ENCODE assay signal across 16 cellular contexts in the genomic region with DNA sequence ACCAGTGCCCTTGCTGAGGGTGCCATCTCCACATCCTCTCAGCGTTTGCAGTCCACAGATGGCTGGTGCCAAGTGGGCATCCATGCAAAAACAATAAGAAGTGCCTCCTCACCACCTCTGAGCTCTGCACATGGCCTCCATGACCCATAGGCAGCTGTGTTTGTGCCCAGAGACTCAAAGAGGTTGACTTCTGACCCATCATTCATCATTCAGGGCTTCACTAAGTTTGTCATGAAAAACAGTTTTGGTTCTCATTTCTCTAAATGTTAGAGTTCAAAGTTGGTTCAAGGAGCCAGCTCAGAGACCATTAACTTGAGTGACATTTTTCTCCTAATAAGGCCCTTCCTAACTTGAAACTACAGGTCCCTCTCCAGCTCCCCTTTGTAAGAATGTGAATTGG.
A peak's percentile ranks its signal among the peaks of the same experiment; 100 is the strongest.
DNase-seq lines count a peak whose midpoint lies in the region; ATAC-seq and TF ChIP-seq lines count a peak whose summit lies in the region.
"Had no signal": no experiment of that assay in that cellular context is flagged by ENCODE, and none has a peak within 500 bp of the region (broad histone marks: within the 10 kb centered on the region; RNA-seq: fewer than 3 reads in every experiment).

No MANE protein-coding gene starts in this region.

- ATAC-seq in GM21786 (IDR thresholded peaks at IDR 0.05; ENCODE audit: unreplicated experiment) (peak; percentile 64), HG02981 (IDR thresholded peaks at IDR 0.05; ENCODE audit: unreplicated experiment) (no peak)
- ATAC-seq in activated CD4-positive, alpha-beta T cell treated with anti-CD3 and anti-CD28 coated beads for 36 hours, result no peak
- ATAC-seq: HCT116 had no signal

- DNase-seq in left kidney (ENCODE audit: low read depth, low spot score) (peak; percentile 57), progenitor cell of endocrine pancreas (ENCODE audit: low spot score, unreplicated experiment) (no peak), endothelial cell (ENCODE audit: low spot score) (no peak)
- DNase-seq in activated CD4-positive, alpha-beta T cell treated with anti-CD3 and anti-CD28 coated beads for 36 hours, result no peak
- DNase-seq: 8988T; AML-193; Caco-2; CD8-positive, alpha-beta memory T cell; DND-41; GDM1; IMR-90 had no signal

- no peaks in the 10 kb centered on the region for H3K9me3 ChIP-seq in OCI-LY3 (ENCODE audit: insufficient read depth, low read length)
- H3K9me3 ChIP-seq: BLaER1, Caco-2 had no signal

- H3K36me3 ChIP-seq in OCI-LY3 (replicated peaks; ENCODE audit: low read depth, low read length), result no peaks in the 10 kb centered on the region
- H3K36me3 ChIP-seq: BLaER1 had no signal

- peak overlapping the region; percentile 35 for H3K4me2 ChIP-seq in OCI-LY3 (ENCODE audit: low read length)
- H3K4me2 ChIP-seq: BLaER1 had no signal

- CTCF ChIA-PET in activated CD4-positive, alpha-beta T cell treated with anti-CD3 and anti-CD28 coated beads for 36 hours (lab: Charles Lee), result no interaction called here

- H3K4me1 Mint-ChIP-seq in progenitor cell of endocrine pancreas (ENCODE audit: low read depth) (peaks cover 10% of the 10 kb centered on the region), endothelial cell (ENCODE audit: unreplicated experiment) (no peaks in the 10 kb centered on the region)
- H3K4me1 Mint-ChIP-seq in activated CD4-positive, alpha-beta T cell treated with anti-CD3 and anti-CD28 coated beads for 36 hours, result no peaks in the 10 kb centered on the region
- H3K4me1 Mint-ChIP-seq: CD8-positive, alpha-beta memory T cell had no signal

- no peak overlapping the region for H3K4me3 ChIP-seq in OCI-LY3 (ENCODE audit: low read length)
- H3K4me3 ChIP-seq: BLaER1 had no signal

- H3K36me3 Mint-ChIP-seq in progenitor cell of endocrine pancreas (ENCODE audit: insufficient read depth), result no peaks in the 10 kb centered on the region
- H3K36me3 Mint-ChIP-seq in activated CD4-positive, alpha-beta T cell treated with anti-CD3 and anti-CD28 coated beads for 36 hours (ENCODE audit: low read depth), result no peaks in the 10 kb centered on the region
- H3K36me3 Mint-ChIP-seq in endothelial cell (ENCODE audit: low read depth, unreplicated experiment), result no peaks in the 10 kb centered on the region
- H3K36me3 Mint-ChIP-seq: CD8-positive, alpha-beta memory T cell had no signal

- H3K4me1 ChIP-seq in OCI-LY3 (ENCODE audit: low read length), result peaks cover 19% of the 10 kb centered on the region
- H3K4me1 ChIP-seq: BLaER1, Caco-2 had no signal

- H3K27ac Mint-ChIP-seq in progenitor cell of endocrine pancreas, result peak overlapping the region; percentile 22
- no peak overlapping the region for H3K27ac Mint-ChIP-seq in activated CD4-positive, alpha-beta T cell treated with anti-CD3 and anti-CD28 coated beads for 36 hours
- H3K27ac Mint-ChIP-seq in endothelial cell (ENCODE audit: unreplicated experiment), result no peak overlapping the region
- H3K27ac Mint-ChIP-seq: CD8-positive, alpha-beta memory T cell had no signal

- no peak overlapping the region for H3K9ac ChIP-seq in OCI-LY3 (ENCODE audit: low read length)
- H3K9ac ChIP-seq: BLaER1 had no signal

- TF ChIP-seq CTCF in OCI-LY3 (IDR thresholded peaks at IDR 0.05; ENCODE audit: low read depth, low read length) (no peak), progenitor cell of endocrine pancreas (IDR thresholded peaks at IDR 0.05; ENCODE audit: unreplicated experiment) (no peak), endothelial cell (IDR thresholded peaks at IDR 0.05; ENCODE audit: unreplicated experiment) (no peak)

- H3K4me3 Mint-ChIP-seq in progenitor cell of endocrine pancreas (ENCODE audit: low read depth) (no peak overlapping the region), endothelial cell (ENCODE audit: unreplicated experiment) (no peak overlapping the region)
- H3K4me3 Mint-ChIP-seq in activated CD4-positive, alpha-beta T cell treated with anti-CD3 and anti-CD28 coated beads for 36 hours, result no peak overlapping the region
- H3K4me3 Mint-ChIP-seq: CD8-positive, alpha-beta memory T cell had no signal

- H3K9me3 Mint-ChIP-seq in progenitor cell of endocrine pancreas (ENCODE audit: low read depth), result no peaks in the 10 kb centered on the region
- no peaks in the 10 kb centered on the region for H3K9me3 Mint-ChIP-seq in activated CD4-positive, alpha-beta T cell treated with anti-CD3 and anti-CD28 coated beads for 36 hours (ENCODE audit: low read depth)
- no peaks in the 10 kb centered on the region for H3K9me3 Mint-ChIP-seq in endothelial cell (ENCODE audit: unreplicated experiment)

- POLR2A ChIA-PET in activated CD4-positive, alpha-beta T cell treated with anti-CD3 and anti-CD28 coated beads for 36 hours (lab: Charles Lee), result no interaction called here

- 0 out of 2 replicates have a peak overlapping the region, but pooled peaks have one; percentile 19 for H3K27ac ChIP-seq in OCI-LY3 (ENCODE audit: low read length)
- H3K27ac ChIP-seq: BLaER1 had no signal

- no peaks in the 10 kb centered on the region for H3K79me2 ChIP-seq in OCI-LY3 (ENCODE audit: low read length)

- H3K27me3 ChIP-seq in OCI-LY3 (ENCODE audit: low read depth, low read length), result no peaks in the 10 kb centered on the region
- H3K27me3 ChIP-seq: BLaER1 had no signal

- H3K27me3 Mint-ChIP-seq in progenitor cell of endocrine pancreas (peaks cover 3% of the 10 kb centered on the region), endothelial cell (ENCODE audit: unreplicated experiment) (peaks cover 2% of the 10 kb centered on the region)
- no peaks in the 10 kb centered on the region for H3K27me3 Mint-ChIP-seq in activated CD4-positive, alpha-beta T cell treated with anti-CD3 and anti-CD28 coated beads for 36 hours

- intact Hi-C loops in activated CD4-positive, alpha-beta T cell treated with anti-CD3 and anti-CD28 coated beads for 36 hours (cut with DNase I, micrococcal nuclease), result no loop called here

- no peaks in the 10 kb centered on the region for H4K20me1 ChIP-seq in OCI-LY3 (ENCODE audit: insufficient read depth, low read length)
- H4K20me1 ChIP-seq: BLaER1 had no signal

- no peak overlapping the region; the same call in 1 of the 2 replicates for H2AFZ ChIP-seq in OCI-LY3 (ENCODE audit: low read depth, low read length)
